Comparison of ENCODE assay signal across 10 cellular contexts in genomic region chr17:82301916-82302497, GRCh38. TPM values are rescaled to one million over a fixed set of nuclear protein-coding genes. Genes with fewer than 3 reads are reported as not detected.
DNase-seq lines count a peak whose midpoint lies in the region; ATAC-seq lines count a peak whose summit lies in the region.
"Had no signal": no experiment of that assay in that cellular context is flagged by ENCODE, and none has a peak within 500 bp of the region (broad histone marks: within the 10 kb centered on the region; RNA-seq: fewer than 3 reads in every experiment).

No MANE protein-coding gene starts in this region.

- DNase-seq in GM19240 (ENCODE audit: insufficient read length, low spot score) (peak; percentile 54), HK-2 (ENCODE audit: unreplicated experiment) (no peak), HuH-7.5 (ENCODE audit: low spot score) (no peak)
- peak; percentile 58 to 65 for DNase-seq in activated CD4-positive, alpha-beta T cell treated with anti-CD3 and anti-CD28 coated beads for 4 hours
- peak; percentile 58 for DNase-seq in central memory CD4-positive, alpha-beta T cell
- DNase-seq: NCI-H1048 had no signal

- H3K27ac Mint-ChIP-seq in stimulated activated memory B cell treated with anti-CD40 and anti-IgM and Interleukin-4, amounts not matched to agents 10 μg/mL and 1 μg/mL and 100 μg/mL, for 72 hours: peak overlapping the region; percentile 97

- peak overlapping the region; percentile 55 for H3K4me3 Mint-ChIP-seq in stimulated activated memory B cell treated with anti-CD40 and anti-IgM and Interleukin-4, amounts not matched to agents 10 μg/mL and 1 μg/mL and 100 μg/mL, for 72 hours

- H3K4me1 Mint-ChIP-seq in stimulated activated memory B cell treated with anti-CD40 and anti-IgM and Interleukin-4, amounts not matched to agents 10 μg/mL and 1 μg/mL and 100 μg/mL, for 72 hours: peaks cover 60% of the 10 kb centered on the region

- no peaks in the 10 kb centered on the region for H3K9me3 Mint-ChIP-seq in stimulated activated memory B cell treated with anti-CD40 and anti-IgM and Interleukin-4, amounts not matched to agents 10 μg/mL and 1 μg/mL and 100 μg/mL, for 72 hours

- no peaks in the 10 kb centered on the region for H3K27me3 Mint-ChIP-seq in stimulated activated memory B cell treated with anti-CD40 and anti-IgM and Interleukin-4, amounts not matched to agents 10 μg/mL and 1 μg/mL and 100 μg/mL, for 72 hours

- no peak for ATAC-seq in stimulated activated memory B cell treated with anti-CD40 and anti-IgM and Interleukin-4, amounts not matched to agents 10 μg/mL and 1 μg/mL and 100 μg/mL, for 72 hours
- ATAC-seq in esophagus mucosa: no peak

- no peaks in the 10 kb centered on the region for H3K36me3 Mint-ChIP-seq in stimulated activated memory B cell treated with anti-CD40 and anti-IgM and Interleukin-4, amounts not matched to agents 10 μg/mL and 1 μg/mL and 100 μg/mL, for 72 hours

RNA-seq across cellular contexts. Expression of gene CD7, which starts 15.4 kb away (rescaled TPM):
- total RNA-seq in esophagus mucosa: 0.80 TPM
- total RNA-seq: epithelial cell of proximal tubule had no signal

RNA-seq across cellular contexts. Expression of gene CSNK1D, which starts 28.5 kb away (rescaled TPM):
- total RNA-seq in esophagus mucosa: 65.7 TPM

RNA-seq across cellular contexts. Expression of gene SECTM1, which starts 31.6 kb away (rescaled TPM):
- total RNA-seq in esophagus mucosa: 6.3 TPM

RNA-seq across cellular contexts. Expression of gene TEX19, which starts 57.0 kb away (rescaled TPM):
- total RNA-seq in esophagus mucosa: not detected
- total RNA-seq: epithelial cell of proximal tubule, right atrium auricular region had no signal

Comparison
In these comparisons a context has a peak if more than half of its experiments do, and no peak if none do; other contexts are left out.
1. DNase-seq: peak in GM19240 (single experiment), activated CD4-positive, alpha-beta T cell treated with anti-CD3 and anti-CD28 coated beads for 4 hours (2 of 2) and central memory CD4-positive, alpha-beta T cell (single experiment); none in HK-2 (single experiment) and HuH-7.5 (single experiment).